In genomic region chr4:56690393-56690971, GRCh38 we compare ENCODE assay signal across 1 cellular context.
TF ChIP-seq lines count a peak whose summit lies in the region.

No MANE protein-coding gene starts in this region.

TF ChIP-seq in H1, 55 proteins besides CTCF, POLR2A, EP300 and RAD21:
- TF ChIP-seq CHD1 (IDR thresholded peaks at IDR 0.05; ENCODE audit: low read depth, low read length), result no peak
- TF ChIP-seq PHF8 (conservative IDR thresholded peaks at IDR 0.05; ENCODE audit: low read depth, low read length), result no peak
